Comparison of ENCODE assay signal across 8 cellular contexts in the genomic region with DNA sequence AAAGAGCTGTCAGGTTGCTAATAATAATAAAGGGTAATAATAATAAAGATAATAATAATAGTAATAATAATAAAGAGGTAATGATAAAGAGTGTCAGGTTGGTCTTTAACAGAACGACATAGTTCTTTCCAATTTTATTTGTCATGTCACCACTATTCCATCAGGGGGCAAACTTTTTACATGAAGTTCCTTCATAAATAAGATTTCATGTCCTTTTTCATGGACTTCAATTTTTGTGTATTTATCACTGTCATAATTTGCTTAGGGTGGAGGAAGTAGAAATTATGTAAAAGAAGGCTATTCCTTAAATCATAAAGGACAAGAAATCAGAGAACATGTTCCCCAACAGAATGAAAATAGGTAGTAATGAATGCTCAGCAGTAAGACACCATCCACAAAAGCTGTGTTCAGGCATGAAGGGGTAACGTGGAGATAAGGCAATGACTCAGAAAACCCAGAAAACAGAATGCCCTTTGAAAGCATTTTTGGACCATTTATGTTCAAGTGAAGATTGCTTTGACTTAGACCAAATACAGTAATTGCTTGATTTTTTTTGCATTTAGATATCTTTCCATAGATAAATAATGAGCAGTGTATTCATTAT.
DNase-seq lines count a peak whose midpoint lies in the region; ATAC-seq and TF ChIP-seq lines count a peak whose summit lies in the region.

No MANE protein-coding gene starts in this region.

- intact Hi-C loops in breast epithelium (cut with DNase I; ENCODE audit: low total_unique reads), result loop anchor here (10.0 kb wide), 1 partner anchor 303 kb away; no protein-coding TSS in a partner anchor

- peak; percentile 62 to 72 (median 64) for TF ChIP-seq CTCF in breast epithelium (IDR thresholded peaks at IDR 0.05)

- no peak for ATAC-seq in HG03159 (IDR thresholded peaks at IDR 0.05; ENCODE audit: unreplicated experiment)
- ATAC-seq in GM19455 (IDR thresholded peaks at IDR 0.05; ENCODE audit: unreplicated experiment), result no peak

- H3K4me1 ChIP-seq in breast epithelium, result no peaks in the 10 kb centered on the region

- no peaks in the 10 kb centered on the region for H3K27me3 ChIP-seq in breast epithelium

- DNase-seq in NOMO-1 treated with DMSO at 0.1 percent for 48 hours (lab: John Stamatoyannopoulos, UW; ENCODE audit: unreplicated experiment) (peak; percentile 61), NOMO-1 treated with dmso at 0.1 percent for 144 hours (lab: John Stamatoyannopoulos, UW; ENCODE audit: unreplicated experiment) (no peak), NAMALWA (ENCODE audit: low spot score) (peak; percentile 48), breast epithelium (ENCODE audit: low spot score in 2 of 2) (no peak), left kidney (ENCODE audit: low read depth, low spot score) (peak; percentile 32)
- DNase-seq in activated naive CD4-positive, alpha-beta T cell treated with anti-CD3 and anti-CD28 coated beads, Interleukin-2, amount 50 U/mL, for 16 hours, result no peak

- no peak overlapping the region for H3K4me3 ChIP-seq in breast epithelium

- H3K27ac ChIP-seq in breast epithelium, result no peak overlapping the region

- no peak for TF ChIP-seq POLR2A in breast epithelium (IDR thresholded peaks at IDR 0.05)

- H3K36me3 ChIP-seq in breast epithelium, result no peaks in the 10 kb centered on the region

- no peaks in the 10 kb centered on the region for H3K9me3 ChIP-seq in breast epithelium

Comparison
In these comparisons a context has a peak if more than half of its experiments do, and no peak if none do; other contexts are left out.
1. DNase-seq: peak in NOMO-1 treated with DMSO at 0.1 percent for 48 hours (single experiment), NAMALWA (single experiment) and left kidney (single experiment); none in NOMO-1 treated with dmso at 0.1 percent for 144 hours (single experiment), breast epithelium (0 of 2) and activated naive CD4-positive, alpha-beta T cell treated with anti-CD3 and anti-CD28 coated beads, Interleukin-2, amount 50 U/mL, for 16 hours (single experiment).